Comparison of ENCODE assay signal across 20 cellular contexts in genomic region chr1:20555025-20555757, GRCh38. TPM values are rescaled to one million over a fixed set of nuclear protein-coding genes. Genes with fewer than 3 reads are reported as not detected.
A peak's percentile ranks its signal among the peaks of the same experiment; 100 is the strongest.
DNase-seq lines count a peak whose midpoint lies in the region; ATAC-seq and TF ChIP-seq lines count a peak whose summit lies in the region.
"Had no signal": no experiment of that assay in that cellular context is flagged by ENCODE, and none has a peak within 500 bp of the region (broad histone marks: within the 10 kb centered on the region; RNA-seq: fewer than 3 reads in every experiment).

No MANE protein-coding gene starts in this region.

- H3K9me3 ChIP-seq in MG63 (no peaks in the 10 kb centered on the region), heart left ventricle (no peaks in the 10 kb centered on the region), sigmoid colon (no peaks in the 10 kb centered on the region)
- H3K9me3 ChIP-seq: BE2C, thyroid gland had no signal

- DNase-seq in MG63 = peak; percentile 58
- peak; percentile 16 for DNase-seq in astrocyte of the spinal cord (ENCODE audit: low read depth, low spot score)
- peak in 4 of 5 donors; percentile 41 to 63 (median 46) for DNase-seq in heart left ventricle
- DNase-seq in sigmoid colon = peak; percentile 67
- DNase-seq in HK-2 (ENCODE audit: unreplicated experiment) = no peak
- DNase-seq in effector CD8-positive, alpha-beta T cell (lab: John Stamatoyannopoulos, UW) = no peak
- DNase-seq: activated CD8-positive, alpha-beta T cell treated with anti-CD3 and anti-CD28 coated beads for 36 hours; BE2C; Calu3; central memory CD4-positive, alpha-beta T cell; naive B cell; NCI-H1048; NCI-H2081 had no signal

- H3K27ac ChIP-seq in heart left ventricle = peak overlapping the region in 10 of 12 donors; percentile 0 to 74 (median 30)
- H3K27ac ChIP-seq in sigmoid colon = peak overlapping the region in 1 of 4 donors; percentile 10
- H3K27ac ChIP-seq: thyroid gland had no signal

- 25 to 43% (median 33%) methylated on average over 6 to 7 of the region's 7 CpGs for WGBS in heart left ventricle, 4 donors
- 73 to 75% methylated on average over 7 of the region's 7 CpGs for WGBS in sigmoid colon, 2 donors

- no peak for TF ChIP-seq POLR2A in heart left ventricle (IDR thresholded peaks at IDR 0.05)
- TF ChIP-seq POLR2A in sigmoid colon (IDR thresholded peaks at IDR 0.05) = no peak

- no peak for TF ChIP-seq EP300 in sigmoid colon (IDR thresholded peaks at IDR 0.05)

- H3K4me1 ChIP-seq in heart left ventricle = peaks cover 0 to 46% (median 20%) of the 10 kb centered on the region in 12 donors
- peaks cover 0 to 29% (median 23%) of the 10 kb centered on the region in 4 donors for H3K4me1 ChIP-seq in sigmoid colon
- H3K4me1 ChIP-seq: BE2C had no signal

- peak in 3 of 4 donors; percentile 11 to 39 (median 22) for ATAC-seq in heart left ventricle
- no peak for ATAC-seq in GM21447 (IDR thresholded peaks at IDR 0.05; ENCODE audit: unreplicated experiment)
- ATAC-seq: activated CD8-positive, alpha-beta T cell treated with anti-CD3 and anti-CD28 coated beads for 36 hours; activated T-helper 17 cell treated with anti-CD3 and anti-CD28 coated beads, Interleukin-2, amount 50 U/mL, for 72 hours; stimulated activated effector memory CD8-positive, alpha-beta T cell treated with anti-CD3 and anti-CD28 coated beads, Interleukin-12 subunit alpha, Interleukin-12 subunit beta, amount 100 ng/mL, for 72 hours had no signal

- no peaks in the 10 kb centered on the region for H3K36me3 ChIP-seq in MG63
- no peaks in the 10 kb centered on the region for H3K36me3 ChIP-seq in heart left ventricle
- no peaks in the 10 kb centered on the region for H3K36me3 ChIP-seq in sigmoid colon
- H3K36me3 ChIP-seq: BE2C, thyroid gland had no signal

- H3K27me3 ChIP-seq in MG63 (peaks cover 7% of the 10 kb centered on the region), heart left ventricle (peaks cover 6 to 42% (median 12%) of the 10 kb centered on the region in 9 donors), sigmoid colon (peaks cover 21 to 57% (median 42%) of the 10 kb centered on the region in 3 donors)

- intact Hi-C loops in heart left ventricle (cut with DNase I) (no loop called here), sigmoid colon (cut with DNase I) (no loop called here)

- TF ChIP-seq CTCF in astrocyte of the spinal cord (IDR thresholded peaks at IDR 0.05; ENCODE audit: low read depth, low read length) (no peak), heart left ventricle (IDR thresholded peaks at IDR 0.05) (no peak), sigmoid colon (IDR thresholded peaks at IDR 0.05) (no peak)

- in situ Hi-C loops in astrocyte of the spinal cord (cut with HindIII; ENCODE audit: low sequenced_read_pairs) = no loop called here

- H3K4me3 ChIP-seq in MG63 (no peak overlapping the region), astrocyte of the spinal cord (ENCODE audit: low read depth, low read length) (no peak overlapping the region), heart left ventricle (peak overlapping the region in 6 of 12 donors; percentile 1 to 62 (median 42)), sigmoid colon (no peak overlapping the region)
- H3K4me3 ChIP-seq: lung, thyroid gland had no signal

RNA-seq across cellular contexts. Expression of gene FAM43B, which starts 2.8 kb away (rescaled TPM):
- total RNA-seq in MG63 (2014; rRNA removed; shearing (Covaris generic); ENCODE audit: low replicate concordance) = 0.15 TPM in 1 of 2 replicates, not detected in the other
- total RNA-seq in heart left ventricle (1 to 10 TPM; 1.4 to 5.2 (median 2.9) TPM), sigmoid colon (1 to 10 TPM in 3 of 4 donors, under 1 TPM in 1; 0.81 to 1.7 (median 1.5) TPM)
- polyA plus RNA-seq in heart left ventricle (1 to 10 TPM; 1.2 to 1.9 TPM), sigmoid colon (under 1 TPM in 2 of 3 donors, not detected in 1; 0.23 to 0.29 TPM)
- total RNA-seq: activated CD8-positive, alpha-beta T cell treated with anti-CD3 and anti-CD28 coated beads for 36 hours; activated T-helper 17 cell treated with anti-CD3 and anti-CD28 coated beads, Interleukin-2, amount 50 U/mL, for 72 hours; Calu3 had no signal

RNA-seq across cellular contexts. Expression of gene CDA, which starts 33.7 kb away (rescaled TPM):
- total RNA-seq in MG63 (2014; rRNA removed; shearing (Covaris generic); ENCODE audit: low replicate concordance) = not detected in 2 replicates
- total RNA-seq in heart left ventricle (1 to 10 TPM in 7 of 9 donors, under 1 TPM in 2; 0.63 to 7.6 (median 2.8) TPM), sigmoid colon (1 to 10 TPM; 1.3 to 4.3 (median 2.5) TPM)
- polyA plus RNA-seq in heart left ventricle (1 to 10 TPM; 2.9 to 5.1 TPM), sigmoid colon (100 to 1,000 TPM in 1 of 3 donors, 10 to 100 TPM in 2; 61.6 to 272 (median 82.9) TPM)
- total RNA-seq: activated CD8-positive, alpha-beta T cell treated with anti-CD3 and anti-CD28 coated beads for 36 hours; activated T-helper 17 cell treated with anti-CD3 and anti-CD28 coated beads, Interleukin-2, amount 50 U/mL, for 72 hours; frontal cortex; progenitor cell of endocrine pancreas had no signal

RNA-seq across cellular contexts. Expression of gene MUL1, which starts 47.2 kb away (rescaled TPM):
- 12.1 and 14.3 TPM in 2 replicates for total RNA-seq in MG63 (2014; rRNA removed; shearing (Covaris generic); ENCODE audit: low replicate concordance)
- total RNA-seq in heart left ventricle = 10 to 100 TPM; 34.5 to 57.1 (median 41.2) TPM
- polyA plus RNA-seq in heart left ventricle = 10 to 100 TPM; 12.4 to 57.3 TPM
- total RNA-seq in sigmoid colon = 10 to 100 TPM; 26.8 to 34.1 (median 32.6) TPM
- polyA plus RNA-seq in sigmoid colon = 10 to 100 TPM in 1 of 3 donors, 1 to 10 TPM in 2; 4.8 to 30.3 (median 9.2) TPM

Comparison
In these comparisons a context has a peak if more than half of its experiments do, and no peak if none do; other contexts are left out.
1. DNase-seq: peak in MG63 (single experiment), astrocyte of the spinal cord (single experiment), heart left ventricle (4 of 5) and sigmoid colon (single experiment); none in HK-2 (single experiment) and effector CD8-positive, alpha-beta T cell (single experiment).